12 cellular contexts compared by ENCODE assay signal in the genomic region with DNA sequence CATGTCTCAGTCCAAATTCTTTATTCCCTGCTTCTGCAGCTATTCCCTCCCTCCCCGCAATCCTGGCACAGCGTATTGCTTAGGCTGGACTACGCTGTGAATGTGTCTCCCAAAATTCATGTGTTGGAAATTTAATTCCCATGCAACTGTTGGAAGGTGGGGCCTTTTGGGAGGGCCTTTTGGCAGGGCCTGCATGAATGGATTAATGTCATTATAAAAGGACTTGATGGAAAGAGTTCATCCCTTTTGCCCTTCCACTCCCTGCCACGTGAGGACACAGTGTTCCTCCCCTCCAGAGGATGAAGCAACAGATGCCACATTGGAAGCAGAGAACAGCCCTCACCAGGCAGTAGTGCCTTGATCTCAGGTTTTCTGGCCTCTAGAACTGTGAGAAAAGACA. TPM values are rescaled to one million over a fixed set of nuclear protein-coding genes. Genes with fewer than 3 reads are reported as not detected.
DNase-seq lines count a peak whose midpoint lies in the region; ATAC-seq, FAIRE-seq and TF ChIP-seq lines count a peak whose summit lies in the region.
"Had no signal": no experiment of that assay in that cellular context is flagged by ENCODE, and none has a peak within 500 bp of the region (broad histone marks: within the 10 kb centered on the region; RNA-seq: fewer than 3 reads in every experiment).

No MANE protein-coding gene starts in this region.

- no peak for DNase-seq in GM23338 (ENCODE audit: low spot score)
- no peak for DNase-seq in astrocyte (ENCODE audit: low read depth)
- DNase-seq in right atrium auricular region (ENCODE audit: low spot score), result no peak
- no peak for DNase-seq in spleen
- no peak for DNase-seq in activated CD4-positive, alpha-beta T cell treated with anti-CD3 and anti-CD28 coated beads, Interleukin-2, amount 50 U/mL, for 1 hour
- DNase-seq in trophoblast cell, result no peak
- no peak for DNase-seq in MV-4-11 (lab: John Stamatoyannopoulos, UW)
- DNase-seq in COLO668 (lab: John Stamatoyannopoulos, UW; ENCODE audit: unreplicated experiment), result no peak
- DNase-seq: NCI-H1092 treated with DMSO at 0.1 percent for 48 hours had no signal

- H2BK120ac ChIP-seq in trophoblast cell (ENCODE audit: insufficient read depth, low read length, poor library complexity), result no peak overlapping the region

- H3K36me3 Mint-ChIP-seq in GM23338 (ENCODE audit: low read depth) (no peaks in the 10 kb centered on the region), astrocyte (ENCODE audit: low read depth, unreplicated experiment) (peaks cover 4% of the 10 kb centered on the region)
- H3K36me3 Mint-ChIP-seq: activated naive CD8-positive, alpha-beta T cell treated with anti-CD3 and anti-CD28 coated beads, Interleukin-2, amount 10 ng/mL, durations not matched to agents 7 days and 5 days; natural killer cell treated with Interleukin-12 subunit alpha and Interleukin-12 subunit beta and Interleukin-15 and Interleukin-18, amount 100 ng/mL, for 72 hours had no signal

- no peak for FAIRE-seq in astrocyte (lab: Jason Lieb, UNC)

- no peak overlapping the region for H4K12ac ChIP-seq in trophoblast cell (ENCODE audit: low read depth, low read length)

- peak; percentile 14; the same call in 2 of the 3 replicates for ATAC-seq in GM23338

- H3K79me2 ChIP-seq in GM23338 (replicated peaks; ENCODE audit: insufficient read depth) (no peaks in the 10 kb centered on the region), astrocyte (ENCODE audit: insufficient read depth, low read length) (no peaks in the 10 kb centered on the region), trophoblast cell (ENCODE audit: control insufficient read depth, insufficient read depth, low read length, poor library complexity) (no peaks in the 10 kb centered on the region)

- TF ChIP-seq CTCF in GM23338 (conservative IDR thresholded peaks at IDR 0.05; ENCODE audit: low read depth in 2 of 2) (no peak), astrocyte (IDR thresholded peaks at IDR 0.05; ENCODE audit: insufficient read depth, low read depth, low read length) (no peak), right atrium auricular region (IDR thresholded peaks at IDR 0.05) (no peak), spleen (IDR thresholded peaks at IDR 0.05 in 8 of 11, conservative IDR thresholded peaks at IDR 0.05 in 3 of 11) (no peak)

- H3K14ac ChIP-seq in trophoblast cell (ENCODE audit: low read length), result no peak overlapping the region

- no peaks in the 10 kb centered on the region for H3K27me3 ChIP-seq in GM23338 (ENCODE audit: insufficient read depth)
- H3K27me3 ChIP-seq in astrocyte (ENCODE audit: insufficient read depth, low read length), result peaks cover 4% of the 10 kb centered on the region
- H3K27me3 ChIP-seq in right atrium auricular region, result no peaks in the 10 kb centered on the region
- H3K27me3 ChIP-seq in spleen (replicated peaks in 1 of 7), result no peaks in the 10 kb centered on the region
- H3K27me3 ChIP-seq in trophoblast cell (ENCODE audit: insufficient read depth, low read length), result no peaks in the 10 kb centered on the region
- H3K27me3 ChIP-seq: BLaER1 had no signal

- peaks cover 3% of the 10 kb centered on the region for H3K9me3 ChIP-seq in astrocyte (ENCODE audit: insufficient read depth, low read depth, low read length)
- no peaks in the 10 kb centered on the region for H3K9me3 ChIP-seq in right atrium auricular region
- H3K9me3 ChIP-seq in spleen, result peaks cover 0 to 9% (median 3%) of the 10 kb centered on the region in 8 donors
- H3K9me3 ChIP-seq in trophoblast cell (ENCODE audit: insufficient read depth, low read depth, low read length), result peaks cover 1% of the 10 kb centered on the region

- H4K91ac ChIP-seq in trophoblast cell (ENCODE audit: low read depth, low read length), result no peak overlapping the region

- intact Hi-C loops in spleen (cut with DNase I; ENCODE audit: low total_unique reads), result loop anchor here (10.0 kb wide), 1 partner anchor 171 kb away; no protein-coding TSS in a partner anchor

- H3K4me2 ChIP-seq in GM23338, result no peak overlapping the region
- no peak overlapping the region for H3K4me2 ChIP-seq in astrocyte (ENCODE audit: low read length)
- H3K4me2 ChIP-seq in trophoblast cell (ENCODE audit: low read length), result no peak overlapping the region

- H4K20me1 ChIP-seq in GM23338 (replicated peaks; ENCODE audit: insufficient read depth), result no peaks in the 10 kb centered on the region
- no peaks in the 10 kb centered on the region for H4K20me1 ChIP-seq in astrocyte (ENCODE audit: insufficient read depth, low read length)
- H4K20me1 ChIP-seq: BLaER1 had no signal

- H3K27ac ChIP-seq in GM23338 (ENCODE audit: low read depth), result no peak overlapping the region
- H3K27ac ChIP-seq in astrocyte (ENCODE audit: low read depth, low read length), result no peak overlapping the region
- H3K27ac ChIP-seq in right atrium auricular region, result peak overlapping the region; percentile 33 to 46
- H3K27ac ChIP-seq in spleen, result peak overlapping the region in 7 of 8 donors; percentile 17 to 76 (median 69)
- H3K27ac ChIP-seq in trophoblast cell (ENCODE audit: low read depth, low read length), result no peak overlapping the region
- H3K27ac ChIP-seq: BLaER1 had no signal

- 77 to 90% (median 80%) methylated on average over 4 of the region's 4 CpGs for WGBS in spleen, 5 donors
- WGBS in trophoblast cell (ENCODE audit: extremely low coverage, insufficient coverage, insufficient read length), result no CpG with 5 or more reads among the region's 4 CpGs

- H3K9ac ChIP-seq in astrocyte (ENCODE audit: low read length), result no peak overlapping the region
- no peak overlapping the region for H3K9ac ChIP-seq in trophoblast cell (ENCODE audit: low read length)
- H3K9ac ChIP-seq: BLaER1 had no signal

- H3K18ac ChIP-seq in trophoblast cell (ENCODE audit: low read length), result no peak overlapping the region

- no peak overlapping the region for H2BK5ac ChIP-seq in trophoblast cell (ENCODE audit: low read depth, low read length, poor library complexity)

- no peak overlapping the region for H2BK12ac ChIP-seq in trophoblast cell (ENCODE audit: low read length)

- no peaks in the 10 kb centered on the region for H3F3A ChIP-seq in GM23338 (replicated peaks; ENCODE audit: low read depth)

- H3K23ac ChIP-seq in trophoblast cell (ENCODE audit: low read length), result no peak overlapping the region

- no peaks in the 10 kb centered on the region for H3K36me3 ChIP-seq in GM23338 (ENCODE audit: insufficient read depth)
- H3K36me3 ChIP-seq in astrocyte (ENCODE audit: insufficient read depth, low read length), result no peaks in the 10 kb centered on the region
- no peaks in the 10 kb centered on the region for H3K36me3 ChIP-seq in right atrium auricular region
- H3K36me3 ChIP-seq in spleen, result no peaks in the 10 kb centered on the region
- H3K36me3 ChIP-seq in trophoblast cell (ENCODE audit: control insufficient read depth in 1 of 2, insufficient read depth in 2 of 2, low read length in 2 of 2), result no peaks in the 10 kb centered on the region
- H3K36me3 ChIP-seq: BLaER1 had no signal

- no peak overlapping the region for H2AK5ac ChIP-seq in trophoblast cell (ENCODE audit: low read length)

- no peak overlapping the region for H4K8ac ChIP-seq in trophoblast cell (ENCODE audit: low read depth, low read length)

- H3K4me3 Mint-ChIP-seq in GM23338 (no peak overlapping the region), astrocyte (ENCODE audit: unreplicated experiment) (no peak overlapping the region)

- H3K9me2 ChIP-seq in GM23338 (ENCODE audit: insufficient read depth), result no peaks in the 10 kb centered on the region

- H3K4me1 Mint-ChIP-seq in GM23338 (peaks cover 5% of the 10 kb centered on the region; the same call in 2 of the 3 replicates), astrocyte (ENCODE audit: low read depth, unreplicated experiment) (no peaks in the 10 kb centered on the region)

- no peaks in the 10 kb centered on the region for H3K79me1 ChIP-seq in trophoblast cell (ENCODE audit: low read length)

- H3K4me1 ChIP-seq in GM23338 (ENCODE audit: insufficient read depth), result no peaks in the 10 kb centered on the region
- H3K4me1 ChIP-seq in astrocyte (ENCODE audit: insufficient read depth, low read length), result no peaks in the 10 kb centered on the region
- peaks cover 0 to 14% of the 10 kb centered on the region in 2 donors for H3K4me1 ChIP-seq in right atrium auricular region
- H3K4me1 ChIP-seq in spleen, result peaks cover 0 to 23% (median 16%) of the 10 kb centered on the region in 6 donors
- H3K4me1 ChIP-seq in trophoblast cell (ENCODE audit: control insufficient read depth in 1 of 2, insufficient read depth in 2 of 2, low read length in 2 of 2), result no peaks in the 10 kb centered on the region
- H3K4me1 ChIP-seq: BLaER1 had no signal

- peaks cover 12% of the 10 kb centered on the region for H3K9me3 Mint-ChIP-seq in GM23338
- H3K9me3 Mint-ChIP-seq in astrocyte (ENCODE audit: unreplicated experiment), result peaks cover 3% of the 10 kb centered on the region
- H3K9me3 Mint-ChIP-seq: natural killer cell treated with Interleukin-12 subunit alpha and Interleukin-12 subunit beta and Interleukin-15 and Interleukin-18, amount 100 ng/mL, for 72 hours had no signal

- no peak for TF ChIP-seq POLR2A in spleen (IDR thresholded peaks at IDR 0.05)

- H3K4ac ChIP-seq in trophoblast cell (ENCODE audit: low read depth, low read length), result no peak overlapping the region

- H3K27ac Mint-ChIP-seq in GM23338, result no peak overlapping the region
- H3K27ac Mint-ChIP-seq in astrocyte (ENCODE audit: unreplicated experiment), result no peak overlapping the region

- H3K27me3 Mint-ChIP-seq in GM23338 (ENCODE audit: insufficient read depth, low read depth, poor library complexity) (peaks cover 5% of the 10 kb centered on the region), astrocyte (ENCODE audit: low read depth, unreplicated experiment) (peaks cover 27% of the 10 kb centered on the region)

- H2AFZ ChIP-seq in GM23338 (0 out of 2 replicates have a peak overlapping the region, but pooled peaks have one; percentile 23), astrocyte (ENCODE audit: low read depth, low read length) (peak overlapping the region; percentile 34), trophoblast cell (ENCODE audit: insufficient read depth, low read length, poor library complexity) (no peak overlapping the region)

- H3K4me3 ChIP-seq in GM23338, result no peak overlapping the region
- no peak overlapping the region for H3K4me3 ChIP-seq in astrocyte (ENCODE audit: insufficient read depth, low read depth, low read length)
- no peak overlapping the region for H3K4me3 ChIP-seq in right atrium auricular region
- H3K4me3 ChIP-seq in spleen, result no peak overlapping the region
- no peak overlapping the region for H3K4me3 ChIP-seq in trophoblast cell (ENCODE audit: low read depth, low read length)
- H3K4me3 ChIP-seq: BLaER1 had no signal

RNA-seq across cellular contexts. Expression of a gene that starts 20.4 kb away (rescaled TPM):
- 2.8 and 3.5 TPM in 2 replicates for total RNA-seq in GM23338 (2014; rRNA removed; shearing (Covaris generic))
- polyA plus RNA-seq in GM23338 (2016; fragmentation: Nextera tagmentation; extraction: Ambion mirVana), result 2.6 and 2.7 TPM in 2 replicates
- total RNA-seq in astrocyte, result 0.57 and 0.60 TPM in 2 replicates
- total RNA-seq in right atrium auricular region, result 10 to 100 TPM; 16.2 to 22.5 TPM
- total RNA-seq in spleen, result 10 to 100 TPM; 13.5 to 23.6 (median 18.1) TPM
- polyA plus RNA-seq in spleen, result 10 to 100 TPM; 20.3 to 38.0 (median 26.4) TPM
- 0.57 and 0.60 TPM in 2 replicates for polyA plus RNA-seq in trophoblast cell (2013)

RNA-seq across cellular contexts. Expression of a gene that starts 51.8 kb away (rescaled TPM):
- 4.7 and 7.8 TPM in 2 replicates for total RNA-seq in GM23338 (2014; rRNA removed; shearing (Covaris generic))
- polyA plus RNA-seq in GM23338 (2016; fragmentation: Nextera tagmentation; extraction: Ambion mirVana), result 5.5 and 5.9 TPM in 2 replicates
- 9.6 and 10.2 TPM in 2 replicates for total RNA-seq in astrocyte
- 1 to 10 TPM; 3.6 to 9.0 TPM for total RNA-seq in right atrium auricular region
- total RNA-seq in spleen, result 100 to 1,000 TPM; 140 to 215 (median 187) TPM
- polyA plus RNA-seq in spleen, result 100 to 1,000 TPM; 202 to 263 (median 233) TPM
- polyA plus RNA-seq in trophoblast cell (2013), result 9.6 and 10.9 TPM in 2 replicates

RNA-seq across cellular contexts. Expression of a gene that starts 54.3 kb away (rescaled TPM):
- total RNA-seq in GM23338 (2014; rRNA removed; shearing (Covaris generic)), result 89.4 and 111 TPM in 2 replicates
- 7.2 and 8.5 TPM in 2 replicates for polyA plus RNA-seq in GM23338 (2016; fragmentation: Nextera tagmentation; extraction: Ambion mirVana)
- total RNA-seq in astrocyte, result 80.7 and 83.7 TPM in 2 replicates
- total RNA-seq in right atrium auricular region, result 10 to 100 TPM; 26.0 to 32.5 TPM
- 100 to 1,000 TPM in 4 of 7 donors, 10 to 100 TPM in 3; 77.6 to 160 (median 130) TPM for total RNA-seq in spleen
- 10 to 100 TPM; 29.6 to 85.2 (median 41.2) TPM for polyA plus RNA-seq in spleen
- 90.9 and 95.5 TPM in 2 replicates for polyA plus RNA-seq in trophoblast cell (2013)

Comparison
In these comparisons a context has a peak if more than half of its experiments do, and no peak if none do; other contexts are left out.
1. H3K27ac ChIP-seq: peak in right atrium auricular region (2 of 2) and spleen (7 of 8); none in GM23338 (single experiment), astrocyte (single experiment) and trophoblast cell (single experiment).
2. RNA of a gene that starts 51.8 kb away (total RNA-seq): 140 to 215 TPM in spleen; 9.6 to 10.2 TPM in astrocyte, 3.6 to 9.0 TPM in right atrium auricular region and 4.7 to 7.8 TPM in GM23338; every median in the first group is over 10 times any median in the second.